1 cellular context compared by ENCODE assay signal in the genomic region with DNA sequence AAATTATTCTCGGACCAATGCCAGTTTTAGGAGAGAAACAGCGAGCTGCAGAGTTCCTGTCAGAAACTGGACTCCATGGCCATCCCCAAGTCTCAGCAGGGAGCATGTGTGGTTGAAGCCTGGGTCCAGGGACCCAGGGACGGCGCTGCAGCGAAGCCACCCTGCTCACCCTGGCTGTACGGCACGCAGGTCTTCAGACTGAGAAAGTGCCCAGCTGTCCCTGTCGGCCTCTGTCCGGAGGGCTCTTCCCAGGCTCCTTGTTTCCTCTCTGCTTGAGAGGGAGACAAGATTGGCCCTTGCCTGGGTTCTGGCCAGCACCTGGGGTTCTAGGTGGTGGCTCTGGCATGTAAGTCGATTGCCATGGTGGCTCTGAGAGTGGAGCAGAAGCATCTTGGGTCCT.
TF ChIP-seq lines count a peak whose summit lies in the region.

No MANE protein-coding gene starts in this region.

TF ChIP-seq in HepG2, 621 proteins besides CTCF, POLR2A, EP300 and RAD21:
- TF ChIP-seq ZNF720 (CRISPR knock-in tag; IDR thresholded peaks at IDR 0.05) (no peak), FOXP1 (IDR thresholded peaks at IDR 0.05) (no peak), FOXP1 (CRISPR knock-in tag; IDR thresholded peaks at IDR 0.05) (no peak)
